In the genomic region with DNA sequence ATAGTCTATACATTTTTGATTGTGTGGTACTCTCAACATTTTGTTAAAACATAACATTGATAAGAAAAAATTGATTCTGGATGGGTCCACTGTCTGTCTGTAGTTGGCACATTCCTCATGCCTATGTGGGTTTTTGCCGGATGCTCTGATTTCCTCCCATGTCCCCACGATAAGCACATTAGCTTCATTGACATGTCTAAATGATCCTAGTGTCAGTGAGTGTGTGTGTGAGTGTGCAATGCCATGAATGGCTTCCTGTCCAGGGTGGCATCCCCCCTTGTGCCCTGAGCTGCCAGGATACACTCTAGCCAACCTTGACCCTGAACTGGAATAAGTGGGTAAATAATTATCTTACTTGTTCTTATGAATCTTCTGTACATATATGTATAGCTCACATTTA, we compare ENCODE assay signal across 23 cellular contexts. TPM values are rescaled to one million over a fixed set of nuclear protein-coding genes. Genes with fewer than 3 reads are reported as not detected.
DNase-seq lines count a peak whose midpoint lies in the region; ATAC-seq, FAIRE-seq and TF ChIP-seq lines count a peak whose summit lies in the region.
"Had no signal": no experiment of that assay in that cellular context is flagged by ENCODE, and none has a peak within 500 bp of the region (broad histone marks: within the 10 kb centered on the region; RNA-seq: fewer than 3 reads in every experiment).

No MANE protein-coding gene starts in this region.

- H3K4me1 Mint-ChIP-seq in activated T-cell treated with anti-CD3 and anti-CD28 coated beads, Interleukin-2, amount 50 U/mL, for 4 hours (ENCODE audit: low read depth) = peaks cover 57% of the 10 kb centered on the region
- peaks cover 46 to 77% (median 73%) of the 10 kb centered on the region in 3 donors for H3K4me1 Mint-ChIP-seq in CD8-positive, alpha-beta memory T cell
- H3K4me1 Mint-ChIP-seq in activated T-helper 17 cell treated with anti-CD3 and anti-CD28 coated beads, Interleukin-2, amount 50 U/mL, for 72 hours = peaks cover 22% of the 10 kb centered on the region
- H3K4me1 Mint-ChIP-seq in naive thymus-derived CD8-positive, alpha-beta T cell = peaks cover 23 to 82% (median 68%) of the 10 kb centered on the region in 4 donors

- no peak overlapping the region for H3K27ac ChIP-seq in CD8-positive, alpha-beta memory T cell (ENCODE audit: low read depth, low read length)
- H3K27ac ChIP-seq: RWPE1, SK-N-MC, tibial artery, WERI-Rb-1 had no signal

- ATAC-seq in activated T-cell treated with anti-CD3 and anti-CD28 coated beads, Interleukin-2, amount 50 U/mL, for 4 hours = no peak
- no peak for ATAC-seq in activated T-helper 17 cell treated with anti-CD3 and anti-CD28 coated beads, Interleukin-2, amount 50 U/mL, for 72 hours (replicated peaks)
- ATAC-seq in naive thymus-derived CD8-positive, alpha-beta T cell = no peak
- ATAC-seq: left lobe of liver had no signal

- H3K4me1 ChIP-seq in CD8-positive, alpha-beta memory T cell (ENCODE audit: insufficient read depth, low read length) = peaks cover 49% of the 10 kb centered on the region
- H3K4me1 ChIP-seq: BE2C had no signal

- H3K27me3 ChIP-seq in CD8-positive, alpha-beta memory T cell (ENCODE audit: insufficient read depth, low read length, poor library complexity, severe bottlenecking) = no peaks in the 10 kb centered on the region
- H3K27me3 ChIP-seq: BE2C, tibial artery had no signal

- H3K27me3 Mint-ChIP-seq in activated T-cell treated with anti-CD3 and anti-CD28 coated beads, Interleukin-2, amount 50 U/mL, for 4 hours (ENCODE audit: low read depth) = no peaks in the 10 kb centered on the region
- no peaks in the 10 kb centered on the region for H3K27me3 Mint-ChIP-seq in CD8-positive, alpha-beta memory T cell
- no peaks in the 10 kb centered on the region for H3K27me3 Mint-ChIP-seq in activated T-helper 17 cell treated with anti-CD3 and anti-CD28 coated beads, Interleukin-2, amount 50 U/mL, for 72 hours
- H3K27me3 Mint-ChIP-seq in naive thymus-derived CD8-positive, alpha-beta T cell = no peaks in the 10 kb centered on the region
- H3K27me3 Mint-ChIP-seq: naive B cell had no signal

- no peak for FAIRE-seq in D721Med (lab: Jason Lieb, UNC)
- FAIRE-seq: GM19239 had no signal

- H3K4me3 ChIP-seq in CD8-positive, alpha-beta memory T cell (ENCODE audit: low read length) = no peak overlapping the region
- H3K4me3 ChIP-seq: SK-N-MC, tibial artery had no signal

- peaks cover 9% of the 10 kb centered on the region for H3K36me3 Mint-ChIP-seq in activated T-cell treated with anti-CD3 and anti-CD28 coated beads, Interleukin-2, amount 50 U/mL, for 4 hours (ENCODE audit: insufficient read depth)
- peaks cover 0 to 55% (median 4%) of the 10 kb centered on the region in 3 donors for H3K36me3 Mint-ChIP-seq in CD8-positive, alpha-beta memory T cell
- H3K36me3 Mint-ChIP-seq in activated T-helper 17 cell treated with anti-CD3 and anti-CD28 coated beads, Interleukin-2, amount 50 U/mL, for 72 hours (ENCODE audit: low read depth) = peaks cover 94% of the 10 kb centered on the region
- H3K36me3 Mint-ChIP-seq in naive thymus-derived CD8-positive, alpha-beta T cell = peaks cover 0 to 62% (median 13%) of the 10 kb centered on the region in 3 donors
- H3K36me3 Mint-ChIP-seq: naive B cell had no signal

- H3K4me3 Mint-ChIP-seq in activated T-cell treated with anti-CD3 and anti-CD28 coated beads, Interleukin-2, amount 50 U/mL, for 4 hours = peak overlapping the region; percentile 2
- peak overlapping the region in 6 of 7 donors; percentile 24 to 69 (median 40) for H3K4me3 Mint-ChIP-seq in CD8-positive, alpha-beta memory T cell
- peak overlapping the region; percentile 25 for H3K4me3 Mint-ChIP-seq in activated T-helper 17 cell treated with anti-CD3 and anti-CD28 coated beads, Interleukin-2, amount 50 U/mL, for 72 hours
- peak overlapping the region in 9 of 10 donors; percentile 15 to 78 (median 58) for H3K4me3 Mint-ChIP-seq in naive thymus-derived CD8-positive, alpha-beta T cell
- H3K4me3 Mint-ChIP-seq: naive B cell had no signal

- peaks cover 12% of the 10 kb centered on the region for H3K36me3 ChIP-seq in CD8-positive, alpha-beta memory T cell (ENCODE audit: insufficient read depth, low read length)
- H3K36me3 ChIP-seq: BE2C had no signal

- CTCF ChIA-PET in CD8-positive, alpha-beta memory T cell (lab: Charles Lee) = no interaction called here

- no peaks in the 10 kb centered on the region for H3K9me3 Mint-ChIP-seq in activated T-cell treated with anti-CD3 and anti-CD28 coated beads, Interleukin-2, amount 50 U/mL, for 4 hours
- no peaks in the 10 kb centered on the region for H3K9me3 Mint-ChIP-seq in CD8-positive, alpha-beta memory T cell
- no peaks in the 10 kb centered on the region for H3K9me3 Mint-ChIP-seq in activated T-helper 17 cell treated with anti-CD3 and anti-CD28 coated beads, Interleukin-2, amount 50 U/mL, for 72 hours
- H3K9me3 Mint-ChIP-seq in naive thymus-derived CD8-positive, alpha-beta T cell = no peaks in the 10 kb centered on the region
- H3K9me3 Mint-ChIP-seq: naive B cell had no signal

- peak overlapping the region in 7 of 8 donors; percentile 18 to 83 (median 70) for H3K27ac Mint-ChIP-seq in CD8-positive, alpha-beta memory T cell
- H3K27ac Mint-ChIP-seq in activated T-helper 17 cell treated with anti-CD3 and anti-CD28 coated beads, Interleukin-2, amount 50 U/mL, for 72 hours = peak overlapping the region; percentile 65
- H3K27ac Mint-ChIP-seq in naive thymus-derived CD8-positive, alpha-beta T cell = peak overlapping the region in 7 of 10 donors; percentile 1 to 89 (median 58)
- H3K27ac Mint-ChIP-seq: naive B cell had no signal

- POLR2A ChIA-PET in CD8-positive, alpha-beta memory T cell (lab: Charles Lee) = no interaction called here
- POLR2A ChIA-PET in naive thymus-derived CD8-positive, alpha-beta T cell (lab: Charles Lee) = interaction anchor here (0.5 kb wide), 1 partner anchor 63 kb away, joined by 4 read pairs; no protein-coding TSS in a partner anchor

- DNase-seq in activated T-cell treated with anti-CD3 and anti-CD28 coated beads, Interleukin-2, amount 50 U/mL, for 4 hours = no peak
- no peak for DNase-seq in activated T-cell treated with anti-CD3 and anti-CD28 coated beads, Interleukin-2, amount 50 U/mL, for 48 hours
- DNase-seq in CD8-positive, alpha-beta memory T cell = no peak
- no peak for DNase-seq in naive thymus-derived CD8-positive, alpha-beta T cell
- DNase-seq in HuH-7.5 (ENCODE audit: low spot score) (no peak), D721Med (ENCODE audit: insufficient read length, low spot score) (no peak)
- DNase-seq: ACHN; activated CD4-positive, alpha-beta T cell treated with anti-CD3 and anti-CD28 coated beads, Interleukin-2, amount 50 U/mL, for 4 hours; BE2C; central memory CD4-positive, alpha-beta T cell; DMS79 treated with DMSO at 0.1 percent for 48 hours; GF-D8; naive B cell; NCI-H1694 treated with DMSO at 0.1 percent for 48 hours; NCI-H2171; NCI-H510A; tibial artery; WERI-Rb-1 had no signal

- TF ChIP-seq CTCF in D721Med (IDR thresholded peaks at IDR 0.05; ENCODE audit: insufficient read depth, missing control alignments) = no peak

- no peaks in the 10 kb centered on the region for H3K9me3 ChIP-seq in CD8-positive, alpha-beta memory T cell (ENCODE audit: low read length)
- H3K9me3 ChIP-seq: BE2C, tibial artery had no signal

RNA-seq across cellular contexts. Expression of gene SFI1, which starts 5.4 kb away (rescaled TPM):
- total RNA-seq in activated T-cell treated with anti-CD3 and anti-CD28 coated beads, Interleukin-2, amount 50 U/mL, for 4 hours = 10 to 100 TPM; 74.0 to 87.5 (median 77.6) TPM
- 100 to 1,000 TPM; 119 to 129 TPM for total RNA-seq in CD8-positive, alpha-beta memory T cell
- 34.8 TPM for polyA plus RNA-seq in CD8-positive, alpha-beta memory T cell
- 100 to 1,000 TPM; 125 to 349 TPM for total RNA-seq in activated T-helper 17 cell treated with anti-CD3 and anti-CD28 coated beads, Interleukin-2, amount 50 U/mL, for 72 hours
- total RNA-seq in naive thymus-derived CD8-positive, alpha-beta T cell = 100 to 1,000 TPM; 368 to 371 TPM
- polyA plus RNA-seq in naive thymus-derived CD8-positive, alpha-beta T cell = 10 to 100 TPM; 23.1 to 49.8 (median 36.5) TPM

RNA-seq across cellular contexts. Expression of gene EIF4ENIF1, which starts 12.1 kb away (rescaled TPM):
- total RNA-seq in activated T-cell treated with anti-CD3 and anti-CD28 coated beads, Interleukin-2, amount 50 U/mL, for 4 hours = 10 to 100 TPM; 40.0 to 47.2 (median 44.1) TPM
- 10 to 100 TPM; 52.1 to 53.5 TPM for total RNA-seq in CD8-positive, alpha-beta memory T cell
- 14.0 TPM for polyA plus RNA-seq in CD8-positive, alpha-beta memory T cell
- 10 to 100 TPM; 31.5 to 41.0 TPM for total RNA-seq in activated T-helper 17 cell treated with anti-CD3 and anti-CD28 coated beads, Interleukin-2, amount 50 U/mL, for 72 hours
- total RNA-seq in naive thymus-derived CD8-positive, alpha-beta T cell = 10 to 100 TPM; 29.5 to 36.6 TPM
- 10 to 100 TPM in 1 of 3 donors, 1 to 10 TPM in 2; 6.2 to 13.4 (median 7.7) TPM for polyA plus RNA-seq in naive thymus-derived CD8-positive, alpha-beta T cell

Comparison
In these comparisons a context has a peak if more than half of its experiments do, and no peak if none do; other contexts are left out.
1. H3K4me3 Mint-ChIP-seq: peak in every context shown above with its lines; median percentile 58 in naive thymus-derived CD8-positive, alpha-beta T cell; 40 in CD8-positive, alpha-beta memory T cell; 25 in activated T-helper 17 cell treated with anti-CD3 and anti-CD28 coated beads, Interleukin-2, amount 50 U/mL, for 72 hours; 2 in activated T-cell treated with anti-CD3 and anti-CD28 coated beads, Interleukin-2, amount 50 U/mL, for 4 hours.